In genomic region chr11:13963949-13964770, GRCh38 we compare ENCODE assay signal across 7 cellular contexts.
DNase-seq lines count a peak whose midpoint lies in the region; ATAC-seq, FAIRE-seq and TF ChIP-seq lines count a peak whose summit lies in the region.

No MANE protein-coding gene starts in this region.

- DNase-seq in activated T-cell treated with anti-CD3 and anti-CD28 coated beads, Interleukin-2, amount 50 U/mL, for 48 hours = peak; percentile 34 to 42
- DNase-seq in iPS DF 6.9 (ENCODE audit: low read depth, low spot score) (no peak), urothelium cell line (ENCODE audit: low spot score) (no peak), NCI-H2107 treated with DMSO at 0.1 percent for 48 hours (lab: John Stamatoyannopoulos, UW; ENCODE audit: unreplicated experiment) (no peak)
- DNase-seq in stimulated activated CD4-positive, alpha-beta T cell treated with anti-CD3 and anti-CD28 coated beads, Interleukin-2, amount 100 ng/mL, for 24 hours = peak; percentile 19 to 36

- no peaks in the 10 kb centered on the region for H3K9me3 ChIP-seq in iPS DF 6.9 (ENCODE audit: control insufficient read depth, insufficient read depth, low read length)

- no peak overlapping the region for H3K27ac ChIP-seq in iPS DF 6.9 (ENCODE audit: low read length)

- no peaks in the 10 kb centered on the region for H3K36me3 ChIP-seq in iPS DF 6.9 (ENCODE audit: control insufficient read depth, insufficient read depth, low read length)

- peaks cover 44% of the 10 kb centered on the region for H3K27me3 ChIP-seq in iPS DF 6.9 (ENCODE audit: control insufficient read depth, insufficient read depth, low read length)

- no peak for TF ChIP-seq EP300 in Ishikawa (IDR thresholded peaks at IDR 0.05; ENCODE audit: borderline replicate concordance)

- TF ChIP-seq RAD21 in Ishikawa (IDR thresholded peaks at IDR 0.05; ENCODE audit: low read depth) = no peak

- H3K4me3 ChIP-seq in iPS DF 6.9 (ENCODE audit: low read length) = peak overlapping the region; percentile 10; the same call in 1 of the 2 replicates

- no CpG with 5 or more reads among the region's 62 CpGs for WGBS in iPS DF 6.9 (ENCODE audit: insufficient coverage, insufficient read length)

- no peak for FAIRE-seq in urothelium cell line (lab: Jason Lieb, UNC)

- no peak for ATAC-seq in HG02970 (IDR thresholded peaks at IDR 0.05; ENCODE audit: low FRiP score, unreplicated experiment)

- H3K4me1 ChIP-seq in iPS DF 6.9 (ENCODE audit: control insufficient read depth, insufficient read depth, low read length) = 0 out of 2 replicates have a peak, but pooled peaks cover 1% of the 10 kb centered on the region

TF ChIP-seq in Ishikawa, 13 proteins besides CTCF, POLR2A, EP300 and RAD21:
- no peak for TF ChIP-seq REST (IDR thresholded peaks at IDR 0.05; ENCODE audit: low read depth)
- 0 out of 2 replicates have a peak, but pooled peaks have one; percentile 10 for TF ChIP-seq TAF1 (IDR thresholded peaks at IDR 0.05; ENCODE audit: low read depth)
- TF ChIP-seq TCF12 (IDR thresholded peaks at IDR 0.05; ENCODE audit: low read depth) = no peak

Comparison
In these comparisons a context has a peak if more than half of its experiments do, and no peak if none do; other contexts are left out.
1. DNase-seq: peak in activated T-cell treated with anti-CD3 and anti-CD28 coated beads, Interleukin-2, amount 50 U/mL, for 48 hours (2 of 2) and stimulated activated CD4-positive, alpha-beta T cell treated with anti-CD3 and anti-CD28 coated beads, Interleukin-2, amount 100 ng/mL, for 24 hours (2 of 2); none in iPS DF 6.9 (single experiment), urothelium cell line (single experiment) and NCI-H2107 treated with DMSO at 0.1 percent for 48 hours (single experiment).